In genomic region chr7:155738652-155739537, GRCh38 we compare ENCODE assay signal across 8 cellular contexts.
A peak's percentile ranks its signal among the peaks of the same experiment; 100 is the strongest.
DNase-seq lines count a peak whose midpoint lies in the region; ATAC-seq and TF ChIP-seq lines count a peak whose summit lies in the region.

No MANE protein-coding gene starts in this region.

- peaks cover 48% of the 10 kb centered on the region for H3K36me3 ChIP-seq in GM23248 (ENCODE audit: low read depth)

- H3K9me3 Mint-ChIP-seq in WTC11, result no peaks in the 10 kb centered on the region

- H3K27me3 Mint-ChIP-seq in WTC11 (ENCODE audit: low read depth), result no peaks in the 10 kb centered on the region

- H3K9me2 ChIP-seq in GM23248 (ENCODE audit: insufficient read depth), result no peaks in the 10 kb centered on the region

- in situ Hi-C loops in Caki2 (cut with HindIII; ENCODE audit: low pct_unique_long_range_greater_than_20kb, low sequenced_read_pairs), result no loop called here
- in situ Hi-C loops in GM23248 (cut with MboI), result no loop called here

- no peak overlapping the region for H3K4me2 ChIP-seq in GM23248 (ENCODE audit: unreplicated experiment)

- no peaks in the 10 kb centered on the region for H3K9me3 ChIP-seq in GM23248 (ENCODE audit: low read depth)

- POLR2A ChIA-PET in WTC11 (lab: Charles Lee), result no interaction called here

- H3K79me2 ChIP-seq in GM23248 (ENCODE audit: insufficient read depth), result peaks cover 59% of the 10 kb centered on the region

- peaks cover 44% of the 10 kb centered on the region for H3K36me3 Mint-ChIP-seq in WTC11

- H3K4me3 Mint-ChIP-seq in WTC11, result no peak overlapping the region

- CTCF ChIA-PET in WTC11 (lab: Charles Lee), result interaction anchor here (1.2 to 2.3 kb wide), 3 partner anchors 28 to 140 kb away, joined by 3 to 9 read pairs (median 3); no protein-coding TSS in a partner anchor

- WGBS in GM23248 (ENCODE audit: low coverage in 1 of 2, low lambda C conversion rate in 2 of 2, missing lambda C conversion rate in 2 of 2), 2 experiments, result 59% methylated on average over 13 of the region's 13 CpGs

- H3K27ac ChIP-seq in GM23248, result no peak overlapping the region
- no peak overlapping the region for H3K27ac ChIP-seq in caudate nucleus (ENCODE audit: low read depth, low read length)

- DNase-seq in Caki2 (ENCODE audit: low read depth) (peak; percentile 52), GM23248 (peak; percentile 84), NCI-H1092 (lab: John Stamatoyannopoulos, UW) (peak; percentile 74), WTC11 (ENCODE audit: low spot score) (peak; percentile 66), caudate nucleus (lab: John Stamatoyannopoulos, UW) (peak in 51 of 61 donors; percentile 14 to 87 (median 55)), kidney glomerular epithelial cell (lab: John Stamatoyannopoulos, UW) (peak; percentile 79), NCI-H1930 (lab: John Stamatoyannopoulos, UW) (no peak)
- peak; percentile 73 for DNase-seq in stimulated activated CD4-positive, alpha-beta T cell treated with anti-CD3 and anti-CD28 coated beads, Interleukin-4, amount 100 ng/mL, for 24 hours

- H3K9ac ChIP-seq in GM23248, result no peak overlapping the region

- peaks cover 7% of the 10 kb centered on the region; the same call in 1 of the 2 replicates for H3F3A ChIP-seq in GM23248 (ENCODE audit: insufficient read depth)

- H3K4me1 Mint-ChIP-seq in WTC11, result peaks cover 27% of the 10 kb centered on the region

- no peak overlapping the region for H2AFZ ChIP-seq in GM23248

- no peaks in the 10 kb centered on the region for H3K27me3 ChIP-seq in GM23248 (replicated peaks; ENCODE audit: insufficient read depth)

- no peaks in the 10 kb centered on the region for H4K20me1 ChIP-seq in GM23248 (ENCODE audit: insufficient read depth)

- peak; percentile 63 for ATAC-seq in WTC11

- H3K27ac Mint-ChIP-seq in WTC11, result no peak overlapping the region

- H3K4me3 ChIP-seq in GM23248, result no peak overlapping the region

- 0 out of 2 replicates have a peak, but pooled peaks have one; percentile 25 for TF ChIP-seq CTCF in WTC11 (IDR thresholded peaks at IDR 0.05)

- peaks cover 10% of the 10 kb centered on the region for H3K4me1 ChIP-seq in GM23248 (ENCODE audit: insufficient read depth)

TF ChIP-seq in WTC11, 78 proteins besides CTCF, POLR2A, EP300 and RAD21:
- TF ChIP-seq OVOL2 (CRISPR knock-in tag; IDR thresholded peaks at IDR 0.05; ENCODE audit: borderline replicate concordance), result no peak
- TF ChIP-seq FOXK1 (CRISPR knock-in tag; IDR thresholded peaks at IDR 0.05), result no peak
- no peak for TF ChIP-seq PRRX2 (CRISPR knock-in tag; IDR thresholded peaks at IDR 0.05)
- TF ChIP-seq FOXP1 (CRISPR knock-in tag; IDR thresholded peaks at IDR 0.05; ENCODE audit: borderline replicate concordance), result no peak
- TF ChIP-seq RORB (CRISPR knock-in tag; IDR thresholded peaks at IDR 0.05), result no peak
- no peak for TF ChIP-seq CREB1 (CRISPR knock-in tag; IDR thresholded peaks at IDR 0.05)
- TF ChIP-seq TCF7 (CRISPR knock-in tag; IDR thresholded peaks at IDR 0.05; ENCODE audit: low read depth), result no peak
- no peak for TF ChIP-seq MLX (CRISPR knock-in tag; IDR thresholded peaks at IDR 0.05)
- TF ChIP-seq USF2 (CRISPR knock-in tag; IDR thresholded peaks at IDR 0.05), result no peak
- no peak for TF ChIP-seq NR1H2 (CRISPR knock-in tag; IDR thresholded peaks at IDR 0.05)
- no peak for TF ChIP-seq NFATC4 (CRISPR knock-in tag; IDR thresholded peaks at IDR 0.05)
TF ChIP-seq in WTC11: peak in this region for 0.

Comparison
In these comparisons a context has a peak if more than half of its experiments do, and no peak if none do; other contexts are left out.
1. DNase-seq: peak in Caki2 (single experiment), GM23248 (single experiment), NCI-H1092 (single experiment), WTC11 (single experiment), caudate nucleus (51 of 61), kidney glomerular epithelial cell (single experiment) and stimulated activated CD4-positive, alpha-beta T cell treated with anti-CD3 and anti-CD28 coated beads, Interleukin-4, amount 100 ng/mL, for 24 hours (single experiment); none in NCI-H1930 (0 of 2).